Comparison of ENCODE assay signal across 1 cellular context in the genomic region with DNA sequence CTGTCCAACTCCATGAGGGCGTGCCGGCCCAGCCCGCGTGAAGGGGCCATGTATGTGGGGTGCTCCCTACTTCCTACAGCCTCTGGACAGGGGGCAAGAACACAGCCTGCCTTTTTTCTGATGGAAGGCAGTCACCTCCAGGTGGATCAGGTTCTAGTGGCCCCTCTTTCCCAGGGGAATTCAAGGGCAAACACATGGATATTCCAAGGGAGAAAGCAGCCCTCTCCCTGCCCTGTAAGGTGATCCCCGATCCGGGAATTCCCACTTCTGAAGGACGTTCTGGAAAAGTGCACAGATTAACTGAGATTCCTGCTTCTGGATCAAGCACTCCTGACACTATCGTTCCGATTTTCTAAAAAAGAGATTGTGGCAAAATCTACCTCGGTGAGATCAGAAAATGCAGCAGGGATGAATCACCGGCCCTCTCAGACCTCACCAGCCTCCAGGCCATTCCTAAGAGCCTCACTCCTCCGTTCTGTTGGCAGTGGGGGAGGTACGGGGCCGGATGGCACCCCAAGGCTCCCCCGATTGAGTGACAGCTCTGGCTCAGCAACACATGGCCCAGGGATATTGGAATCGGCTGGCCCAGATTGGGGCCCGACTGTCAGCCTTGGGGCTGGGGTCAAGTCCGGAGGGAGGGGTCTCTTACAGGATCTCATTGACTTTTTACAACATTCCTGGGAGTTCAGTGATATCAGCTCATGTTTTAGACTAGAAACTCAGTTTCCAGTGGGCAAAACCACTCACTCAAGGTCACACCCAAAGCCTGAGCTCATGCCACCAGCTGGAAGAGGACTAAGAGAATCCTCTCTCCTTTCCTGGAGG.
A peak's percentile ranks its signal among the peaks of the same experiment; 100 is the strongest.
TF ChIP-seq lines count a peak whose summit lies in the region.

No MANE protein-coding gene starts in this region.

TF ChIP-seq in HepG2, 621 proteins besides CTCF, POLR2A, EP300 and RAD21 (continued from another document and continues in another):
- TF ChIP-seq, protein P1, sequence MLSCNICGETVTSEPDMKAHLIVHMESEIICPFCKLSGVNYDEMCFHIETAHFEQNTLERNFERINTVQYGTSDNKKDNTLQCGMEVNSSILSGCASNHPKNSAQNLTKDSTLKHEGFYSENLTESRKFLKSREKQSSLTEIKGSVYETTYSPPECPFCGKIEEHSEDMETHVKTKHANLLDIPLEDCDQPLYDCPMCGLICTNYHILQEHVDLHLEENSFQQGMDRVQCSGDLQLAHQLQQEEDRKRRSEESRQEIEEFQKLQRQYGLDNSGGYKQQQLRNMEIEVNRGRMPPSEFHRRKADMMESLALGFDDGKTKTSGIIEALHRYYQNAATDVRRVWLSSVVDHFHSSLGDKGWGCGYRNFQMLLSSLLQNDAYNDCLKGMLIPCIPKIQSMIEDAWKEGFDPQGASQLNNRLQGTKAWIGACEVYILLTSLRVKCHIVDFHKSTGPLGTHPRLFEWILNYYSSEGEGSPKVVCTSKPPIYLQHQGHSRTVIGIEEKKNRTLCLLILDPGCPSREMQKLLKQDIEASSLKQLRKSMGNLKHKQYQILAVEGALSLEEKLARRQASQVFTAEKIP (CRISPR knock-in tag; IDR thresholded peaks at IDR 0.05; ENCODE audit: borderline replicate concordance) = no peak
- TF ChIP-seq, protein P2, sequence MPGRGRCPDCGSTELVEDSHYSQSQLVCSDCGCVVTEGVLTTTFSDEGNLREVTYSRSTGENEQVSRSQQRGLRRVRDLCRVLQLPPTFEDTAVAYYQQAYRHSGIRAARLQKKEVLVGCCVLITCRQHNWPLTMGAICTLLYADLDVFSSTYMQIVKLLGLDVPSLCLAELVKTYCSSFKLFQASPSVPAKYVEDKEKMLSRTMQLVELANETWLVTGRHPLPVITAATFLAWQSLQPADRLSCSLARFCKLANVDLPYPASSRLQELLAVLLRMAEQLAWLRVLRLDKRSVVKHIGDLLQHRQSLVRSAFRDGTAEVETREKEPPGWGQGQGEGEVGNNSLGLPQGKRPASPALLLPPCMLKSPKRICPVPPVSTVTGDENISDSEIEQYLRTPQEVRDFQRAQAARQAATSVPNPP (CRISPR knock-in tag; IDR thresholded peaks at IDR 0.05) = no peak
- TF ChIP-seq DMAP1 (CRISPR knock-in tag; IDR thresholded peaks at IDR 0.05) = no peak; the same call in 1 of the 2 replicates
- 0 out of 2 replicates have a peak, but pooled peaks have one; percentile 9 for TF ChIP-seq CREM (IDR thresholded peaks at IDR 0.05)
- TF ChIP-seq CREM (CRISPR knock-in tag; IDR thresholded peaks at IDR 0.05) = no peak
- no peak for TF ChIP-seq ZNF652 (CRISPR knock-in tag; IDR thresholded peaks at IDR 0.05; ENCODE audit: borderline replicate concordance, low read depth)
- TF ChIP-seq ZNF543 (CRISPR knock-in tag; IDR thresholded peaks at IDR 0.05) = no peak
- TF ChIP-seq, protein P3, sequence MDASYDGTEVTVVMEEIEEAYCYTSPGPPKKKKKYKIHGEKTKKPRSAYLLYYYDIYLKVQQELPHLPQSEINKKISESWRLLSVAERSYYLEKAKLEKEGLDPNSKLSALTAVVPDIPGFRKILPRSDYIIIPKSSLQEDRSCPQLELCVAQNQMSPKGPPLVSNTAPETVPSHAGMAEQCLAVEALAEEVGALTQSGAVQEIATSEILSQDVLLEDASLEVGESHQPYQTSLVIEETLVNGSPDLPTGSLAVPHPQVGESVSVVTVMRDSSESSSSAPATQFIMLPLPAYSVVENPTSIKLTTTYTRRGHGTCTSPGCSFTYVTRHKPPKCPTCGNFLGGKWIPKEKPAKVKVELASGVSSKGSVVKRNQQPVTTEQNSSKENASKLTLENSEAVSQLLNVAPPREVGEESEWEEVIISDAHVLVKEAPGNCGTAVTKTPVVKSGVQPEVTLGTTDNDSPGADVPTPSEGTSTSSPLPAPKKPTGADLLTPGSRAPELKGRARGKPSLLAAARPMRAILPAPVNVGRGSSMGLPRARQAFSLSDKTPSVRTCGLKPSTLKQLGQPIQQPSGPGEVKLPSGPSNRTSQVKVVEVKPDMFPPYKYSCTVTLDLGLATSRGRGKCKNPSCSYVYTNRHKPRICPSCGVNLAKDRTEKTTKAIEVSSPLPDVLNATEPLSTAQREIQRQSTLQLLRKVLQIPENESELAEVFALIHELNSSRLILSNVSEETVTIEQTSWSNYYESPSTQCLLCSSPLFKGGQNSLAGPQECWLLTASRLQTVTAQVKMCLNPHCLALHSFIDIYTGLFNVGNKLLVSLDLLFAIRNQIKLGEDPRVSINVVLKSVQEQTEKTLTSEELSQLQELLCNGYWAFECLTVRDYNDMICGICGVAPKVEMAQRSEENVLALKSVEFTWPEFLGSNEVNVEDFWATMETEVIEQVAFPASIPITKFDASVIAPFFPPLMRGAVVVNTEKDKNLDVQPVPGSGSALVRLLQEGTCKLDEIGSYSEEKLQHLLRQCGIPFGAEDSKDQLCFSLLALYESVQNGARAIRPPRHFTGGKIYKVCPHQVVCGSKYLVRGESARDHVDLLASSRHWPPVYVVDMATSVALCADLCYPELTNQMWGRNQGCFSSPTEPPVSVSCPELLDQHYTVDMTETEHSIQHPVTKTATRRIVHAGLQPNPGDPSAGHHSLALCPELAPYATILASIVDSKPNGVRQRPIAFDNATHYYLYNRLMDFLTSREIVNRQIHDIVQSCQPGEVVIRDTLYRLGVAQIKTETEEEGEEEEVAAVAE (CRISPR knock-in tag; IDR thresholded peaks at IDR 0.05; ENCODE audit: borderline replicate concordance) = no peak
- no peak for TF ChIP-seq NFE2L2 (IDR thresholded peaks at IDR 0.05; ENCODE audit: low read length)
- no peak for TF ChIP-seq ZNF3 (CRISPR knock-in tag; IDR thresholded peaks at IDR 0.05)
- TF ChIP-seq, protein P4, sequence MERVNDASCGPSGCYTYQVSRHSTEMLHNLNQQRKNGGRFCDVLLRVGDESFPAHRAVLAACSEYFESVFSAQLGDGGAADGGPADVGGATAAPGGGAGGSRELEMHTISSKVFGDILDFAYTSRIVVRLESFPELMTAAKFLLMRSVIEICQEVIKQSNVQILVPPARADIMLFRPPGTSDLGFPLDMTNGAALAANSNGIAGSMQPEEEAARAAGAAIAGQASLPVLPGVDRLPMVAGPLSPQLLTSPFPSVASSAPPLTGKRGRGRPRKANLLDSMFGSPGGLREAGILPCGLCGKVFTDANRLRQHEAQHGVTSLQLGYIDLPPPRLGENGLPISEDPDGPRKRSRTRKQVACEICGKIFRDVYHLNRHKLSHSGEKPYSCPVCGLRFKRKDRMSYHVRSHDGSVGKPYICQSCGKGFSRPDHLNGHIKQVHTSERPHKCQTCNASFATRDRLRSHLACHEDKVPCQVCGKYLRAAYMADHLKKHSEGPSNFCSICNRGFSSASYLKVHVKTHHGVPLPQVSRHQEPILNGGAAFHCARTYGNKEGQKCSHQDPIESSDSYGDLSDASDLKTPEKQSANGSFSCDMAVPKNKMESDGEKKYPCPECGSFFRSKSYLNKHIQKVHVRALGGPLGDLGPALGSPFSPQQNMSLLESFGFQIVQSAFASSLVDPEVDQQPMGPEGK (CRISPR knock-in tag; IDR thresholded peaks at IDR 0.05) = peak; percentile 66
- no peak for TF ChIP-seq ZNF776 (CRISPR knock-in tag; IDR thresholded peaks at IDR 0.05)
- no peak for TF ChIP-seq ZC3H13 (CRISPR knock-in tag; IDR thresholded peaks at IDR 0.05)
- TF ChIP-seq ZNF296 (CRISPR knock-in tag; conservative IDR thresholded peaks at IDR 0.05) = no peak
- TF ChIP-seq ATF7-NPFF (CRISPR knock-in tag; IDR thresholded peaks at IDR 0.05; ENCODE audit: low read depth) = no peak
- TF ChIP-seq CHCHD3 (CRISPR knock-in tag; IDR thresholded peaks at IDR 0.05) = no peak
- TF ChIP-seq RELA (CRISPR knock-in tag; IDR thresholded peaks at IDR 0.05) = no peak
- no peak for TF ChIP-seq ZSCAN12 (CRISPR knock-in tag; IDR thresholded peaks at IDR 0.05)
- no peak for TF ChIP-seq SUZ12 (IDR thresholded peaks at IDR 0.05; ENCODE audit: low read depth, low read length)
- TF ChIP-seq ZNF510 (CRISPR knock-in tag; IDR thresholded peaks at IDR 0.05; ENCODE audit: low read depth) = peak; percentile 34; the same call in 1 of the 2 replicates
- no peak for TF ChIP-seq SIX4 (CRISPR knock-in tag; IDR thresholded peaks at IDR 0.05)
- no peak for TF ChIP-seq ZNF556 (CRISPR knock-in tag; IDR thresholded peaks at IDR 0.05; ENCODE audit: borderline replicate concordance)
- TF ChIP-seq GABPB1 (CRISPR knock-in tag; IDR thresholded peaks at IDR 0.05) = 0 out of 2 replicates have a peak, but pooled peaks have one; percentile 20
- TF ChIP-seq, protein P5, sequence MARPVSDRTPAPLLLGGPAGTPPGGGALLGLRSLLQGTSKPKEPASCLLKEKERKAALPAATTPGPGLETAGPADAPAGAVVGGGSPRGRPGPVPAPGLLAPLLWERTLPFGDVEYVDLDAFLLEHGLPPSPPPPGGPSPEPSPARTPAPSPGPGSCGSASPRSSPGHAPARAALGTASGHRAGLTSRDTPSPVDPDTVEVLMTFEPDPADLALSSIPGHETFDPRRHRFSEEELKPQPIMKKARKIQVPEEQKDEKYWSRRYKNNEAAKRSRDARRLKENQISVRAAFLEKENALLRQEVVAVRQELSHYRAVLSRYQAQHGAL (CRISPR knock-in tag; IDR thresholded peaks at IDR 0.05; ENCODE audit: not compliant biosample characterization) = peak; percentile 3
- TF ChIP-seq CEBPG (CRISPR knock-in tag; IDR thresholded peaks at IDR 0.05) = no peak
- TF ChIP-seq SCMH1 (CRISPR knock-in tag; IDR thresholded peaks at IDR 0.05; ENCODE audit: borderline replicate concordance) = no peak
- TF ChIP-seq MTF2 (CRISPR knock-in tag; IDR thresholded peaks at IDR 0.05; ENCODE audit: borderline replicate concordance) = peak; percentile 81; the same call in 1 of the 2 replicates
- TF ChIP-seq, protein P6, sequence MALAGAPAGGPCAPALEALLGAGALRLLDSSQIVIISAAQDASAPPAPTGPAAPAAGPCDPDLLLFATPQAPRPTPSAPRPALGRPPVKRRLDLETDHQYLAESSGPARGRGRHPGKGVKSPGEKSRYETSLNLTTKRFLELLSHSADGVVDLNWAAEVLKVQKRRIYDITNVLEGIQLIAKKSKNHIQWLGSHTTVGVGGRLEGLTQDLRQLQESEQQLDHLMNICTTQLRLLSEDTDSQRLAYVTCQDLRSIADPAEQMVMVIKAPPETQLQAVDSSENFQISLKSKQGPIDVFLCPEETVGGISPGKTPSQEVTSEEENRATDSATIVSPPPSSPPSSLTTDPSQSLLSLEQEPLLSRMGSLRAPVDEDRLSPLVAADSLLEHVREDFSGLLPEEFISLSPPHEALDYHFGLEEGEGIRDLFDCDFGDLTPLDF (CRISPR knock-in tag; IDR thresholded peaks at IDR 0.05) = no peak
- no peak for TF ChIP-seq CAMTA2 (CRISPR knock-in tag; IDR thresholded peaks at IDR 0.05; ENCODE audit: borderline replicate concordance)
- TF ChIP-seq RBFOX2 (IDR thresholded peaks at IDR 0.05; ENCODE audit: low read depth, low read length) = no peak
- no peak for TF ChIP-seq RFX5 (IDR thresholded peaks at IDR 0.05; ENCODE audit: low read depth, low read length)
- TF ChIP-seq, protein P7, sequence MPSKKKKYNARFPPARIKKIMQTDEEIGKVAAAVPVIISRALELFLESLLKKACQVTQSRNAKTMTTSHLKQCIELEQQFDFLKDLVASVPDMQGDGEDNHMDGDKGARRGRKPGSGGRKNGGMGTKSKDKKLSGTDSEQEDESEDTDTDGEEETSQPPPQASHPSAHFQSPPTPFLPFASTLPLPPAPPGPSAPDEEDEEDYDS (CRISPR knock-in tag; IDR thresholded peaks at IDR 0.05) = no peak
- TF ChIP-seq, protein P8, sequence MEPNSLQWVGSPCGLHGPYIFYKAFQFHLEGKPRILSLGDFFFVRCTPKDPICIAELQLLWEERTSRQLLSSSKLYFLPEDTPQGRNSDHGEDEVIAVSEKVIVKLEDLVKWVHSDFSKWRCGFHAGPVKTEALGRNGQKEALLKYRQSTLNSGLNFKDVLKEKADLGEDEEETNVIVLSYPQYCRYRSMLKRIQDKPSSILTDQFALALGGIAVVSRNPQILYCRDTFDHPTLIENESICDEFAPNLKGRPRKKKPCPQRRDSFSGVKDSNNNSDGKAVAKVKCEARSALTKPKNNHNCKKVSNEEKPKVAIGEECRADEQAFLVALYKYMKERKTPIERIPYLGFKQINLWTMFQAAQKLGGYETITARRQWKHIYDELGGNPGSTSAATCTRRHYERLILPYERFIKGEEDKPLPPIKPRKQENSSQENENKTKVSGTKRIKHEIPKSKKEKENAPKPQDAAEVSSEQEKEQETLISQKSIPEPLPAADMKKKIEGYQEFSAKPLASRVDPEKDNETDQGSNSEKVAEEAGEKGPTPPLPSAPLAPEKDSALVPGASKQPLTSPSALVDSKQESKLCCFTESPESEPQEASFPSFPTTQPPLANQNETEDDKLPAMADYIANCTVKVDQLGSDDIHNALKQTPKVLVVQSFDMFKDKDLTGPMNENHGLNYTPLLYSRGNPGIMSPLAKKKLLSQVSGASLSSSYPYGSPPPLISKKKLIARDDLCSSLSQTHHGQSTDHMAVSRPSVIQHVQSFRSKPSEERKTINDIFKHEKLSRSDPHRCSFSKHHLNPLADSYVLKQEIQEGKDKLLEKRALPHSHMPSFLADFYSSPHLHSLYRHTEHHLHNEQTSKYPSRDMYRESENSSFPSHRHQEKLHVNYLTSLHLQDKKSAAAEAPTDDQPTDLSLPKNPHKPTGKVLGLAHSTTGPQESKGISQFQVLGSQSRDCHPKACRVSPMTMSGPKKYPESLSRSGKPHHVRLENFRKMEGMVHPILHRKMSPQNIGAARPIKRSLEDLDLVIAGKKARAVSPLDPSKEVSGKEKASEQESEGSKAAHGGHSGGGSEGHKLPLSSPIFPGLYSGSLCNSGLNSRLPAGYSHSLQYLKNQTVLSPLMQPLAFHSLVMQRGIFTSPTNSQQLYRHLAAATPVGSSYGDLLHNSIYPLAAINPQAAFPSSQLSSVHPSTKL (CRISPR knock-in tag; IDR thresholded peaks at IDR 0.05) = 0 out of 2 replicates have a peak, but pooled peaks have one; percentile 11
- TF ChIP-seq HDAC1 (CRISPR knock-in tag; IDR thresholded peaks at IDR 0.05) = no peak; the same call in 1 of the 2 replicates
- TF ChIP-seq, protein P9, sequence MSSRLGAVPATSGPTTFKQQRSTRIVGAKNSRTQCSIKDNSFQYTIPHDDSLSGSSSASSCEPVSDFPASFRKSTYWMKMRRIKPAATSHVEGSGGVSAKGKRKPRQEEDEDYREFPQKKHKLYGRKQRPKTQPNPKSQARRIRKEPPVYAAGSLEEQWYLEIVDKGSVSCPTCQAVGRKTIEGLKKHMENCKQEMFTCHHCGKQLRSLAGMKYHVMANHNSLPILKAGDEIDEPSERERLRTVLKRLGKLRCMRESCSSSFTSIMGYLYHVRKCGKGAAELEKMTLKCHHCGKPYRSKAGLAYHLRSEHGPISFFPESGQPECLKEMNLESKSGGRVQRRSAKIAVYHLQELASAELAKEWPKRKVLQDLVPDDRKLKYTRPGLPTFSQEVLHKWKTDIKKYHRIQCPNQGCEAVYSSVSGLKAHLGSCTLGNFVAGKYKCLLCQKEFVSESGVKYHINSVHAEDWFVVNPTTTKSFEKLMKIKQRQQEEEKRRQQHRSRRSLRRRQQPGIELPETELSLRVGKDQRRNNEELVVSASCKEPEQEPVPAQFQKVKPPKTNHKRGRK (CRISPR knock-in tag; IDR thresholded peaks at IDR 0.05) = no peak
- no peak for TF ChIP-seq ZNF569 (CRISPR knock-in tag; IDR thresholded peaks at IDR 0.05; ENCODE audit: borderline replicate concordance)
